ENCODE assay signal across 22 cellular contexts in the genomic region with DNA sequence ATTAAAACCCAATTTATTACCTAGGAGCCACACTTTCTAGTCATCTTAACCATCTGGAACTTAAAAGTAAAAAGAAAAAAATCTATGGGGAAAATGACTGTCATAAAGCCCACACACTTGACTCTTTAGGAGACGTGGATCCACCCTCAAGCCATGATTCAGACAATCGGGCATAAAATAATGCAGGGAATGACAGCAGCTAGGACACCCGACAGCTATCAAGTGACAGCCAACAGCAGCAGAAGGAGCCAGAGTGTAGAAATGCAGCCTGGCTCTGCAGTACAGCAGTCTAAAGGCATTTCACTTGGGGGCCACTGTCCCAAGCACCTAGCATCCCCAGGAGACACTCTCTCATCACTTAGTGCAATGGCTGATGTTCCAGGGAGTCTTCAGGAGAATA.
DNase-seq lines count a peak whose midpoint lies in the region; TF ChIP-seq lines count a peak whose summit lies in the region.
"Had no signal": no experiment of that assay in that cellular context is flagged by ENCODE, and none has a peak within 500 bp of the region (broad histone marks: within the 10 kb centered on the region; RNA-seq: fewer than 3 reads in every experiment).

No MANE protein-coding gene starts in this region.

- no peak overlapping the region for H3K18ac ChIP-seq in neuronal stem cell (ENCODE audit: low read length)

- H3K9me2 ChIP-seq in DOHH2 (replicated peaks; ENCODE audit: control insufficient read depth, low read length) (no peaks in the 10 kb centered on the region), Karpas-422 (replicated peaks; ENCODE audit: insufficient read depth, low read length) (no peaks in the 10 kb centered on the region), OCI-LY7 (ENCODE audit: insufficient read depth, low read length) (no peaks in the 10 kb centered on the region)

- no peaks in the 10 kb centered on the region for H3K9me3 ChIP-seq in DOHH2 (ENCODE audit: control insufficient read depth, insufficient read depth, low read length)
- H3K9me3 ChIP-seq in Karpas-422 (ENCODE audit: low read length) = no peaks in the 10 kb centered on the region
- no peaks in the 10 kb centered on the region for H3K9me3 ChIP-seq in OCI-LY7 (ENCODE audit: low read length)
- peaks cover 0 to 3% of the 10 kb centered on the region in 2 donors for H3K9me3 ChIP-seq in neuronal stem cell (replicated peaks in 1 of 2; ENCODE audit: control insufficient read depth in 2 of 2, insufficient read depth in 1 of 2, low read depth in 1 of 2, low read length in 2 of 2)
- H3K9me3 ChIP-seq: A549, BE2C, HAP-1 had no signal

- 0 out of 2 replicates have a peak overlapping the region, but pooled peaks have one; percentile 14 for H3K4me2 ChIP-seq in DOHH2 (ENCODE audit: low read length)
- peak overlapping the region; percentile 78 for H3K4me2 ChIP-seq in Karpas-422 (ENCODE audit: low read depth, low read length, poor library complexity, severe bottlenecking)
- 0 out of 2 replicates have a peak overlapping the region, but pooled peaks have one; percentile 5 for H3K4me2 ChIP-seq in OCI-LY7 (ENCODE audit: low read length)
- no peak overlapping the region for H3K4me2 ChIP-seq in neuronal stem cell (ENCODE audit: insufficient read depth, low read length, poor library complexity, severe bottlenecking)
- H3K4me2 ChIP-seq: A549; BLaER1 treated with 17β-estradiol and CSF1 and Interleukin-3, amounts not matched to agents 10 nM and 100 nM had no signal

- H3K27me3 ChIP-seq in DOHH2 (ENCODE audit: control insufficient read depth, low read length) = no peaks in the 10 kb centered on the region
- H3K27me3 ChIP-seq in Karpas-422 (ENCODE audit: low read length) = no peaks in the 10 kb centered on the region
- H3K27me3 ChIP-seq in neuronal stem cell (ENCODE audit: control insufficient read depth in 3 of 3, insufficient read depth in 3 of 3, low read depth in 1 of 3, low read length in 3 of 3) = no peaks in the 10 kb centered on the region
- H3K27me3 ChIP-seq: BE2C; BLaER1 treated with 17β-estradiol and CSF1 and Interleukin-3, amounts not matched to agents 10 nM and 100 nM had no signal

- no peaks in the 10 kb centered on the region for H3K36me3 ChIP-seq in DOHH2 (ENCODE audit: control insufficient read depth, low read length)
- H3K36me3 ChIP-seq in Karpas-422 (ENCODE audit: insufficient read depth, low read length) = no peaks in the 10 kb centered on the region
- no peaks in the 10 kb centered on the region for H3K36me3 ChIP-seq in OCI-LY7 (ENCODE audit: insufficient read depth, low read length)
- H3K36me3 ChIP-seq in neuronal stem cell (replicated peaks in 1 of 2; ENCODE audit: control insufficient read depth in 2 of 2, insufficient read depth in 2 of 2, low read length in 2 of 2) = no peaks in the 10 kb centered on the region
- H3K36me3 ChIP-seq: BE2C; BLaER1 treated with 17β-estradiol and CSF1 and Interleukin-3, amounts not matched to agents 10 nM and 100 nM; HAP-1 had no signal

- H2AK5ac ChIP-seq in neuronal stem cell (ENCODE audit: low read depth, low read length) = no peak overlapping the region

- no peaks in the 10 kb centered on the region for H3K79me1 ChIP-seq in neuronal stem cell (ENCODE audit: low read depth, low read length)

- H3F3A ChIP-seq in DOHH2 (ENCODE audit: control insufficient read depth, insufficient read depth) = no peaks in the 10 kb centered on the region

- WGBS in neuronal stem cell (ENCODE audit: extremely low coverage in 2 of 2, insufficient read length in 2 of 2, insufficient replicate concordance in 1 of 2), 2 donors = no CpG with 5 or more reads among the region's 3 CpGs

- H3K14ac ChIP-seq in neuronal stem cell (ENCODE audit: low read length) = no peak overlapping the region

- no peak overlapping the region for H2BK12ac ChIP-seq in neuronal stem cell (ENCODE audit: low read length)

- CTCF ChIA-PET in OCI-LY7 (lab: Charles Lee; ENCODE audit: unreplicated experiment) = no interaction called here

- no peak overlapping the region for H2BK5ac ChIP-seq in neuronal stem cell (ENCODE audit: low read length)

- POLR2A ChIA-PET in OCI-LY7 (lab: Charles Lee) = no interaction called here

- H3K23ac ChIP-seq in neuronal stem cell (ENCODE audit: low read depth, low read length, poor library complexity) = no peak overlapping the region

- H3K27ac ChIP-seq in DOHH2 (ENCODE audit: low read depth, low read length) (no peak overlapping the region), Karpas-422 (ENCODE audit: low read length) (peak overlapping the region; percentile 91), OCI-LY7 (ENCODE audit: low read depth, low read length, poor library complexity, severe bottlenecking) (no peak overlapping the region), neuronal stem cell (replicated peaks; ENCODE audit: low read length) (no peak overlapping the region)
- H3K27ac ChIP-seq: A549; BLaER1 treated with 17β-estradiol and CSF1 and Interleukin-3, amounts not matched to agents 10 nM and 100 nM had no signal

- H2AFZ ChIP-seq in Karpas-422 (ENCODE audit: low read length) = peak overlapping the region; percentile 96
- H2AFZ ChIP-seq in OCI-LY7 (ENCODE audit: low read length) = no peak overlapping the region
- peak overlapping the region; percentile 39 for H2AFZ ChIP-seq in neuronal stem cell (ENCODE audit: low read length)

- BruUV-seq in OCI-LY7 (replicated peaks; lab: Mats Ljungman, UMichigan) = no TSS peak

- H3K4ac ChIP-seq in neuronal stem cell (ENCODE audit: low read length) = no peak overlapping the region

- H4K20me1 ChIP-seq in DOHH2 (ENCODE audit: control insufficient read depth, insufficient read depth, low read depth, low read length) (no peaks in the 10 kb centered on the region), Karpas-422 (ENCODE audit: insufficient read depth, low read depth, low read length) (no peaks in the 10 kb centered on the region), OCI-LY7 (ENCODE audit: insufficient read depth, low read length) (no peaks in the 10 kb centered on the region)
- H4K20me1 ChIP-seq: BLaER1 treated with 17β-estradiol and CSF1 and Interleukin-3, amounts not matched to agents 10 nM and 100 nM had no signal

- no peaks in the 10 kb centered on the region for H3K79me2 ChIP-seq in DOHH2 (ENCODE audit: control insufficient read depth, low read length)
- H3K79me2 ChIP-seq in Karpas-422 (ENCODE audit: low read length) = no peaks in the 10 kb centered on the region
- no peaks in the 10 kb centered on the region for H3K79me2 ChIP-seq in OCI-LY7 (ENCODE audit: insufficient read depth, low read depth, low read length)

- H3K9ac ChIP-seq in Karpas-422 (ENCODE audit: low read length) (peak overlapping the region; percentile 62), neuronal stem cell (ENCODE audit: low read depth, low read length, poor library complexity) (no peak overlapping the region)
- H3K9ac ChIP-seq: BLaER1 treated with 17β-estradiol and CSF1 and Interleukin-3, amounts not matched to agents 10 nM and 100 nM had no signal

- no peak overlapping the region for H4K91ac ChIP-seq in neuronal stem cell (ENCODE audit: low read depth, low read length, poor library complexity)

- peaks cover 11% of the 10 kb centered on the region for H3K4me1 ChIP-seq in DOHH2 (ENCODE audit: control insufficient read depth, low read length)
- H3K4me1 ChIP-seq in Karpas-422 (ENCODE audit: low read length) = peaks cover 64% of the 10 kb centered on the region
- no peaks in the 10 kb centered on the region for H3K4me1 ChIP-seq in OCI-LY7 (ENCODE audit: insufficient read depth, low read length, poor library complexity, severe bottlenecking)
- H3K4me1 ChIP-seq in neuronal stem cell (ENCODE audit: control insufficient read depth in 2 of 2, insufficient read depth in 1 of 2, low read depth in 1 of 2, low read length in 2 of 2) = peaks cover 8 to 20% of the 10 kb centered on the region in 2 donors
- H3K4me1 ChIP-seq: A549 had no signal

- DNase-seq in Karpas-422 (no peak), OCI-LY7 (ENCODE audit: low spot score) (no peak), neuronal stem cell (ENCODE audit: low spot score) (no peak), NCI-H1930 (lab: John Stamatoyannopoulos, UW) (no peak), cerebellar cortex (ENCODE audit: low spot score) (no peak), HT-29 (ENCODE audit: low spot score) (no peak), NCI-H345 (lab: John Stamatoyannopoulos, UW) (no peak)
- DNase-seq: 8988T; ACHN; AML-193; BE2C; CD4-positive, alpha-beta T cell; CD8-positive, alpha-beta memory T cell; DMS 273 treated with DMSO at 0.1 percent for 48 hours; DMS79; GF-D8; GOT3; HFFc6 had no signal

- no peak for TF ChIP-seq CTCF in DOHH2 (IDR thresholded peaks at IDR 0.05; ENCODE audit: low read depth, low read length, poor library complexity, severe bottlenecking)
- no peak for TF ChIP-seq CTCF in OCI-LY7 (conservative IDR thresholded peaks at IDR 0.05; ENCODE audit: low read length)

- H2BK120ac ChIP-seq in neuronal stem cell (ENCODE audit: low read depth, low read length) = no peak overlapping the region

- no peak overlapping the region for H2BK15ac ChIP-seq in neuronal stem cell (ENCODE audit: low read length)

- intact Hi-C loops in OCI-LY7 (cut with micrococcal nuclease; ENCODE audit: unreplicated experiment) = loop anchor here (10.0 kb wide), 1 partner anchor 59 kb away; no protein-coding TSS in a partner anchor

- no peak overlapping the region for H4K8ac ChIP-seq in neuronal stem cell (ENCODE audit: low read depth, low read length)

- H3K4me3 ChIP-seq in DOHH2 (ENCODE audit: low read length) = no peak overlapping the region
- peak overlapping the region; percentile 57 for H3K4me3 ChIP-seq in Karpas-422 (ENCODE audit: low read length)
- H3K4me3 ChIP-seq in OCI-LY7 (ENCODE audit: low read depth, low read length, poor library complexity, severe bottlenecking) = no peak overlapping the region
- H3K4me3 ChIP-seq in neuronal stem cell (ENCODE audit: low read length in 2 of 2) = no peak overlapping the region
- H3K4me3 ChIP-seq: A549; BLaER1 treated with 17β-estradiol and CSF1 and Interleukin-3, amounts not matched to agents 10 nM and 100 nM; HAP-1 had no signal
